1 cellular context compared by ENCODE assay signal in genomic region chr6:20319520-20320357, GRCh38.
A peak's percentile ranks its signal among the peaks of the same experiment; 100 is the strongest.
TF ChIP-seq lines count a peak whose summit lies in the region.

No MANE protein-coding gene starts in this region.

TF ChIP-seq in GM12878, 131 proteins besides CTCF, POLR2A, EP300 and RAD21 (continued from another document):
- TF ChIP-seq ATF2 (IDR thresholded peaks at IDR 0.05; ENCODE audit: low read length) (peak; percentile 88), ZBED1 (IDR thresholded peaks at IDR 0.05; ENCODE audit: borderline replicate concordance) (peak; percentile 81; the same call in 1 of the 2 replicates), USF2 (IDR thresholded peaks at IDR 0.05; ENCODE audit: borderline replicate concordance, low read depth, low read length) (peak; percentile 57), HCFC1 (IDR thresholded peaks at IDR 0.05; ENCODE audit: low read length) (0 out of 2 replicates have a peak, but pooled peaks have one; percentile 38), MEF2B (IDR thresholded peaks at IDR 0.05; ENCODE audit: partially characterized antibody, poor library complexity, severe bottlenecking) (peak; percentile 72), PAX8 (IDR thresholded peaks at IDR 0.05) (peak; percentile 34; the same call in 1 of the 2 replicates), CUX1 (IDR thresholded peaks at IDR 0.05; ENCODE audit: insufficient replicate concordance, low read depth, low read length) (no peak), IRF4 (IDR thresholded peaks at IDR 0.05; ENCODE audit: low read depth, low read length) (peak; percentile 100), BMI1 (IDR thresholded peaks at IDR 0.05; ENCODE audit: borderline replicate concordance) (0 out of 2 replicates have a peak, but pooled peaks have one; percentile 33), RUNX3 (IDR thresholded peaks at IDR 0.05; ENCODE audit: low read length) (peak; percentile 93), ZNF24 (IDR thresholded peaks at IDR 0.05) (peak; percentile 75; the same call in 1 of the 2 replicates), SMAD1 (IDR thresholded peaks at IDR 0.05; ENCODE audit: low read depth, partially characterized antibody) (peak; percentile 65), MAX (IDR thresholded peaks at IDR 0.05; ENCODE audit: low read depth, low read length) (peak; percentile 58; the same call in 1 of the 2 replicates), CREM (IDR thresholded peaks at IDR 0.05; ENCODE audit: low read depth) (peak; percentile 84), JUNB (IDR thresholded peaks at IDR 0.05) (peak; percentile 40; the same call in 1 of the 2 replicates), E2F8 (IDR thresholded peaks at IDR 0.05; ENCODE audit: low read depth, partially characterized antibody) (peak; percentile 29), GABPA (IDR thresholded peaks at IDR 0.05; ENCODE audit: low read depth) (0 out of 2 replicates have a peak, but pooled peaks have one; percentile 15), FOXM1 (IDR thresholded peaks at IDR 0.05; ENCODE audit: low read depth, low read length) (peak; percentile 79; the same call in 1 of the 2 replicates), MTA3 (IDR thresholded peaks at IDR 0.05; ENCODE audit: borderline replicate concordance, low read length) (peak; percentile 84; the same call in 1 of the 2 replicates), PKNOX1 (IDR thresholded peaks at IDR 0.05) (no peak; the same call in 1 of the 2 replicates), SMAD5 (IDR thresholded peaks at IDR 0.05; ENCODE audit: low read depth) (peak; percentile 78), KLF5 (IDR thresholded peaks at IDR 0.05; ENCODE audit: partially characterized antibody) (peak; percentile 71), PML (IDR thresholded peaks at IDR 0.05; ENCODE audit: low read length) (peak; percentile 92; the same call in 1 of the 2 replicates), USF1 (IDR thresholded peaks at IDR 0.05; ENCODE audit: borderline replicate concordance, extremely low read length, insufficient read depth, low read depth, low read length) (no peak), SRF (IDR thresholded peaks at IDR 0.05; ENCODE audit: low read depth in 2 of 2, low read length in 2 of 2) (0 out of 4 replicates have a peak, but pooled peaks of 1 of the 2 experiments have one; percentile 3), SIN3A (IDR thresholded peaks at IDR 0.05; ENCODE audit: low read depth, low read length) (peak; percentile 44; the same call in 1 of the 2 replicates), PAX5 (IDR thresholded peaks at IDR 0.05; ENCODE audit: borderline replicate concordance, low read depth, low read length) (peak; percentile 82), BCLAF1 (IDR thresholded peaks at IDR 0.05) (no peak), ETV6 (conservative IDR thresholded peaks at IDR 0.05 in 1 of 2, IDR thresholded peaks at IDR 0.05 in 1 of 2; ENCODE audit: borderline replicate concordance in 1 of 2, low read depth in 1 of 2) (peak in 1 of 2 experiments; percentile 90; a peak in 2 of 4 replicates), ZNF217 (IDR thresholded peaks at IDR 0.05) (peak; percentile 81; the same call in 1 of the 2 replicates), CHD4 (IDR thresholded peaks at IDR 0.05) (no peak), KDM1A (IDR thresholded peaks at IDR 0.05; ENCODE audit: borderline replicate concordance) (no peak), NFYA (IDR thresholded peaks at IDR 0.05; ENCODE audit: borderline replicate concordance, low read depth, low read length) (no peak; the same call in 1 of the 2 replicates), LARP7 (IDR thresholded peaks at IDR 0.05) (peak; percentile 63; the same call in 1 of the 2 replicates), RCOR1 (conservative IDR thresholded peaks at IDR 0.05; ENCODE audit: low read depth, low read length) (0 out of 2 replicates have a peak, but pooled peaks have one; percentile 4), ZNF687 (IDR thresholded peaks at IDR 0.05) (peak; percentile 86; the same call in 1 of the 2 replicates), EED (IDR thresholded peaks at IDR 0.05; ENCODE audit: low read depth) (peak; percentile 87), ZZZ3 (IDR thresholded peaks at IDR 0.05; ENCODE audit: control insufficient read depth, insufficient read length, low read depth) (no peak)
